10 cellular contexts compared by ENCODE assay signal in genomic region chr2:172340394-172340793, GRCh38.
DNase-seq lines count a peak whose midpoint lies in the region; ATAC-seq and TF ChIP-seq lines count a peak whose summit lies in the region.
"Had no signal": no experiment of that assay in that cellular context is flagged by ENCODE, and none has a peak within 500 bp of the region (broad histone marks: within the 10 kb centered on the region; RNA-seq: fewer than 3 reads in every experiment).

No MANE protein-coding gene starts in this region.

- H3K9me3 Mint-ChIP-seq in activated CD4-positive, alpha-beta T cell treated with anti-CD3 and anti-CD28 coated beads for 36 hours (ENCODE audit: low read depth): peaks cover 9% of the 10 kb centered on the region
- peaks cover 0 to 2% of the 10 kb centered on the region in 2 donors for H3K9me3 Mint-ChIP-seq in stimulated activated naive B cell treated with anti-CD40 and anti-IgM and Interleukin-4, amounts not matched to agents 10 μg/mL and 1 μg/mL and 100 μg/mL, for 72 hours

- CTCF ChIA-PET in activated CD4-positive, alpha-beta T cell treated with anti-CD3 and anti-CD28 coated beads for 36 hours (lab: Charles Lee): interaction anchor here (1.2 kb wide), 2 partner anchors 124 to 128 kb away, joined by 3 to 4 read pairs; no protein-coding TSS in a partner anchor

- H3K4me3 Mint-ChIP-seq in activated CD4-positive, alpha-beta T cell treated with anti-CD3 and anti-CD28 coated beads for 36 hours: peak overlapping the region; percentile 42
- H3K4me3 Mint-ChIP-seq in stimulated activated naive B cell treated with anti-CD40 and anti-IgM and Interleukin-4, amounts not matched to agents 10 μg/mL and 1 μg/mL and 100 μg/mL, for 72 hours: peak overlapping the region; percentile 42 to 46

- POLR2A ChIA-PET in activated CD4-positive, alpha-beta T cell treated with anti-CD3 and anti-CD28 coated beads for 36 hours (lab: Charles Lee): no interaction called here

- H3K9me3 ChIP-seq in RWPE2 (ENCODE audit: severe bottlenecking): peaks cover 6% of the 10 kb centered on the region
- H3K9me3 ChIP-seq: BE2C had no signal

- ATAC-seq in activated CD4-positive, alpha-beta T cell treated with anti-CD3 and anti-CD28 coated beads for 36 hours: no peak
- ATAC-seq in RWPE2 (ENCODE audit: low read depth) (0 out of 3 replicates have a peak, but pooled peaks have one; percentile 31), GM21619 (IDR thresholded peaks at IDR 0.05; ENCODE audit: unreplicated experiment) (no peak)
- ATAC-seq in stimulated activated naive B cell treated with anti-CD40 and anti-IgM and Interleukin-4, amounts not matched to agents 10 μg/mL and 1 μg/mL and 100 μg/mL, for 72 hours (replicated peaks): peak in 1 of 2 donors; percentile 39

- peak overlapping the region; percentile 7 for H3K27ac Mint-ChIP-seq in activated CD4-positive, alpha-beta T cell treated with anti-CD3 and anti-CD28 coated beads for 36 hours
- H3K27ac Mint-ChIP-seq in stimulated activated naive B cell treated with anti-CD40 and anti-IgM and Interleukin-4, amounts not matched to agents 10 μg/mL and 1 μg/mL and 100 μg/mL, for 72 hours: no peak overlapping the region

- H3K27me3 ChIP-seq in RWPE2 (ENCODE audit: insufficient read depth, poor library complexity, severe bottlenecking): no peaks in the 10 kb centered on the region
- H3K27me3 ChIP-seq: BE2C had no signal

- peaks cover 18% of the 10 kb centered on the region for H3K4me1 Mint-ChIP-seq in activated CD4-positive, alpha-beta T cell treated with anti-CD3 and anti-CD28 coated beads for 36 hours
- H3K4me1 Mint-ChIP-seq in stimulated activated naive B cell treated with anti-CD40 and anti-IgM and Interleukin-4, amounts not matched to agents 10 μg/mL and 1 μg/mL and 100 μg/mL, for 72 hours: peaks cover 10 to 13% of the 10 kb centered on the region in 2 donors

- H3K36me3 ChIP-seq in RWPE2 (ENCODE audit: low read depth): no peaks in the 10 kb centered on the region
- H3K36me3 ChIP-seq: BE2C had no signal

- intact Hi-C loops in activated CD4-positive, alpha-beta T cell treated with anti-CD3 and anti-CD28 coated beads for 36 hours (cut with DNase I, micrococcal nuclease): no loop called here

- DNase-seq in activated CD4-positive, alpha-beta T cell treated with anti-CD3 and anti-CD28 coated beads for 36 hours: no peak
- no peak for DNase-seq in activated CD4-positive, alpha-beta T cell treated with anti-CD3 and anti-CD28 coated beads, Interleukin-2, amount 50 U/mL, for 4 hours
- DNase-seq in RWPE2 (ENCODE audit: low spot score) (no peak), fibroblast of villous mesenchyme (ENCODE audit: low read depth) (no peak), NCI-H2196 (lab: John Stamatoyannopoulos, UW; ENCODE audit: unreplicated experiment) (no peak), SK-N-DZ (ENCODE audit: low spot score) (no peak)
- no peak for DNase-seq in stimulated activated naive B cell treated with anti-CD40 and anti-IgM and Interleukin-4, amounts not matched to agents 10 μg/mL and 1 μg/mL and 100 μg/mL, for 72 hours
- DNase-seq: BE2C, NCI-H146 had no signal

- no peak overlapping the region for H3K27ac ChIP-seq in RWPE2 (ENCODE audit: poor library complexity, severe bottlenecking)

- H3K36me3 Mint-ChIP-seq in activated CD4-positive, alpha-beta T cell treated with anti-CD3 and anti-CD28 coated beads for 36 hours (ENCODE audit: low read depth): no peaks in the 10 kb centered on the region
- no peaks in the 10 kb centered on the region for H3K36me3 Mint-ChIP-seq in stimulated activated naive B cell treated with anti-CD40 and anti-IgM and Interleukin-4, amounts not matched to agents 10 μg/mL and 1 μg/mL and 100 μg/mL, for 72 hours

- no peak for TF ChIP-seq CTCF in RWPE2 (IDR thresholded peaks at IDR 0.05; ENCODE audit: poor library complexity, severe bottlenecking)
- TF ChIP-seq CTCF in fibroblast of villous mesenchyme (IDR thresholded peaks at IDR 0.05; ENCODE audit: insufficient read depth, low read depth, low read length): no peak

- no peak overlapping the region for H3K4me3 ChIP-seq in RWPE2 (ENCODE audit: severe bottlenecking)
- H3K4me3 ChIP-seq in fibroblast of villous mesenchyme (ENCODE audit: low read depth, low read length): peak overlapping the region; percentile 32

- peaks cover 19% of the 10 kb centered on the region for H3K4me1 ChIP-seq in RWPE2 (ENCODE audit: insufficient read depth, poor library complexity, severe bottlenecking)
- H3K4me1 ChIP-seq: BE2C had no signal

- no peaks in the 10 kb centered on the region for H3K27me3 Mint-ChIP-seq in activated CD4-positive, alpha-beta T cell treated with anti-CD3 and anti-CD28 coated beads for 36 hours
- H3K27me3 Mint-ChIP-seq in stimulated activated naive B cell treated with anti-CD40 and anti-IgM and Interleukin-4, amounts not matched to agents 10 μg/mL and 1 μg/mL and 100 μg/mL, for 72 hours: peaks cover 9 to 11% of the 10 kb centered on the region in 2 donors
